Comparison of ENCODE assay signal across 8 cellular contexts in genomic region chr20:5844063-5844681, GRCh38.
DNase-seq lines count a peak whose midpoint lies in the region; ATAC-seq, FAIRE-seq and TF ChIP-seq lines count a peak whose summit lies in the region.

No MANE protein-coding gene starts in this region.

- H4K20me1 ChIP-seq in astrocyte (ENCODE audit: insufficient read depth, low read length) = no peaks in the 10 kb centered on the region

- H3K27me3 ChIP-seq in astrocyte (ENCODE audit: insufficient read depth, low read length) = no peaks in the 10 kb centered on the region
- H3K27me3 ChIP-seq in Peyer's patch = no peaks in the 10 kb centered on the region

- H3K4me3 Mint-ChIP-seq in astrocyte (ENCODE audit: unreplicated experiment) = no peak overlapping the region

- peak; percentile 64 for ATAC-seq in HG03521 (IDR thresholded peaks at IDR 0.05; ENCODE audit: unreplicated experiment)

- DNase-seq in DMS 273 (lab: John Stamatoyannopoulos, UW; ENCODE audit: unreplicated experiment) (peak; percentile 83), GM20000 (ENCODE audit: low spot score) (peak; percentile 63), T-helper 1 cell (peak in 3 of 5 donors; percentile 21 to 83 (median 34)), astrocyte (ENCODE audit: low read depth) (peak; percentile 37), islet precursor cell (no peak), Peyer's patch (no peak)
- peak in 2 of 3 experiments; percentile 13 to 26 for DNase-seq in stimulated activated CD4-positive, alpha-beta T cell treated with anti-CD3 and anti-CD28 coated beads, TNF-alpha, amount 100 ng/mL, for 4 hours (ENCODE audit: low read depth in 3 of 3)

- H3K27me3 Mint-ChIP-seq in astrocyte (ENCODE audit: low read depth, unreplicated experiment) = no peaks in the 10 kb centered on the region

- peak overlapping the region; percentile 6 for H3K4me2 ChIP-seq in astrocyte (ENCODE audit: low read length)

- peaks cover 11% of the 10 kb centered on the region for H3K4me1 Mint-ChIP-seq in astrocyte (ENCODE audit: low read depth, unreplicated experiment)

- TF ChIP-seq POLR2A in Peyer's patch (IDR thresholded peaks at IDR 0.05) = no peak

- H3K36me3 Mint-ChIP-seq in astrocyte (ENCODE audit: low read depth, unreplicated experiment) = peaks cover 3% of the 10 kb centered on the region

- no peak overlapping the region for H2AFZ ChIP-seq in astrocyte (ENCODE audit: low read depth, low read length)

- H3K4me3 ChIP-seq in astrocyte (ENCODE audit: insufficient read depth, low read depth, low read length) (no peak overlapping the region), Peyer's patch (no peak overlapping the region)

- H3K79me2 ChIP-seq in astrocyte (ENCODE audit: insufficient read depth, low read length) = no peaks in the 10 kb centered on the region

- H3K9me3 Mint-ChIP-seq in astrocyte (ENCODE audit: unreplicated experiment) = no peaks in the 10 kb centered on the region

- H3K27ac ChIP-seq in astrocyte (ENCODE audit: low read depth, low read length) (no peak overlapping the region), Peyer's patch (no peak overlapping the region)

- FAIRE-seq in astrocyte (lab: Jason Lieb, UNC) = no peak

- no peaks in the 10 kb centered on the region for H3K9me3 ChIP-seq in astrocyte (ENCODE audit: insufficient read depth, low read depth, low read length)
- H3K9me3 ChIP-seq in Peyer's patch = no peaks in the 10 kb centered on the region

- no peak overlapping the region for H3K27ac Mint-ChIP-seq in astrocyte (ENCODE audit: unreplicated experiment)

- H3K36me3 ChIP-seq in astrocyte (ENCODE audit: insufficient read depth, low read length) (no peaks in the 10 kb centered on the region), Peyer's patch (no peaks in the 10 kb centered on the region)

- TF ChIP-seq CTCF in GM20000 (IDR thresholded peaks at IDR 0.05; ENCODE audit: extremely low read depth, missing control alignments) = no peak
- no peak for TF ChIP-seq CTCF in astrocyte (IDR thresholded peaks at IDR 0.05; ENCODE audit: insufficient read depth, low read depth, low read length)
- TF ChIP-seq CTCF in Peyer's patch (IDR thresholded peaks at IDR 0.05) = no peak

- H3K4me1 ChIP-seq in astrocyte (ENCODE audit: insufficient read depth, low read length) = peaks cover 15% of the 10 kb centered on the region
- no peaks in the 10 kb centered on the region for H3K4me1 ChIP-seq in Peyer's patch

- no peak overlapping the region for H3K9ac ChIP-seq in astrocyte (ENCODE audit: low read length)

Comparison
In these comparisons a context has a peak if more than half of its experiments do, and no peak if none do; other contexts are left out.
1. DNase-seq: peak in DMS 273 (single experiment), GM20000 (single experiment), T-helper 1 cell (3 of 5), astrocyte (single experiment) and stimulated activated CD4-positive, alpha-beta T cell treated with anti-CD3 and anti-CD28 coated beads, TNF-alpha, amount 100 ng/mL, for 4 hours (2 of 3); none in islet precursor cell (single experiment) and Peyer's patch (0 of 3).